ENCODE assay signal across 35 cellular contexts in the genomic region with DNA sequence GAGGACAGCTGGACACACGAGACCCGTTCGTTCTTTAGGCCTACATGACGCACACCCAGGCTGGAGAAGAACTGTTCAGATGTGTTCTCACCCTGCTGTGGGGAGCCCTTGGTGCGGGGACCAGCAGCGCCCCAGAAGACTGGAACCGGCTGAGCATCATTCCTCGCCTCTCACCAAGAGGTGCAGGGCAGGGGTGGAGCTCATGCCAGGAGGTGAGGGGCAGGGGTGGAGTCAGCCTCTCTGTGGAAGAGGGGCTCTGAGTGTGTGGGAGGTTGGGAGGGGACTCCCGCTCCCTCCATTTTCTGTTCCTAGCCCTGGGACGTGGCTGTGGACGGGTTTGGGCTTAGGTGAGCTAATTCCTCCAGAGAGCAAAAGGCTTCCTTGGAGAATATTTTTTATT.
"Had no signal": no experiment of that assay in that cellular context is flagged by ENCODE, and none has a peak within 500 bp of the region (broad histone marks: within the 10 kb centered on the region; RNA-seq: fewer than 3 reads in every experiment).

No MANE protein-coding gene starts in this region.

- H3K27ac ChIP-seq: brain microvascular endothelial cell, epithelial cell of prostate, esophagus squamous epithelium, heart right ventricle, left lung, pancreas, prostate gland, suprapubic skin, tibial artery, WERI-Rb-1 had no signal

- H3K27me3 ChIP-seq: brain microvascular endothelial cell, left lung, pancreas, tibial artery had no signal

- H3K27ac Mint-ChIP-seq: activated CD4-positive, alpha-beta memory T cell treated with anti-CD3 and anti-CD28 coated beads for 36 hours; activated naive CD4-positive, alpha-beta T cell treated with anti-CD3 and anti-CD28 coated beads for 36 hours; activated naive CD8-positive, alpha-beta T cell treated with anti-CD3 and anti-CD28 coated beads, Interleukin-2, amount 10 ng/mL, durations not matched to agents 7 days and 5 days; activated T-cell treated with anti-CD3 and anti-CD28 coated beads, Interleukin-2, amount 50 U/mL, for 72 hours; dendritic cell treated with granulocyte-macrophage colony-stimulating factor and Interleukin-4, amounts not matched to agents 40 ng/mL and 50 ng/mL, for 4 days; nephron progenitor cell; T-helper 17 cell had no signal

- H3K9me3 Mint-ChIP-seq: activated CD4-positive, alpha-beta memory T cell treated with anti-CD3 and anti-CD28 coated beads for 36 hours; activated naive CD4-positive, alpha-beta T cell treated with anti-CD3 and anti-CD28 coated beads for 36 hours; activated naive CD8-positive, alpha-beta T cell treated with anti-CD3 and anti-CD28 coated beads, Interleukin-2, amount 10 ng/mL, durations not matched to agents 7 days and 5 days; activated T-cell treated with anti-CD3 and anti-CD28 coated beads, Interleukin-2, amount 50 U/mL, for 72 hours; dendritic cell treated with granulocyte-macrophage colony-stimulating factor and Interleukin-4, amounts not matched to agents 40 ng/mL and 50 ng/mL, for 4 days; nephron progenitor cell had no signal

- H3K36me3 Mint-ChIP-seq: activated CD4-positive, alpha-beta memory T cell treated with anti-CD3 and anti-CD28 coated beads for 36 hours; activated naive CD8-positive, alpha-beta T cell treated with anti-CD3 and anti-CD28 coated beads, Interleukin-2, amount 10 ng/mL, durations not matched to agents 7 days and 5 days had no signal

- H3K36me3 ChIP-seq: brain microvascular endothelial cell, esophagus squamous epithelium, heart right ventricle, left lung, pancreas, prostate gland, suprapubic skin, tibial artery, WERI-Rb-1 had no signal

- H3K4me1 Mint-ChIP-seq: activated naive CD8-positive, alpha-beta T cell treated with anti-CD3 and anti-CD28 coated beads, Interleukin-2, amount 10 ng/mL, durations not matched to agents 7 days and 5 days; nephron progenitor cell had no signal

- H3K4me3 Mint-ChIP-seq: activated CD4-positive, alpha-beta memory T cell treated with anti-CD3 and anti-CD28 coated beads for 36 hours; activated naive CD4-positive, alpha-beta T cell treated with anti-CD3 and anti-CD28 coated beads for 36 hours; activated naive CD8-positive, alpha-beta T cell treated with anti-CD3 and anti-CD28 coated beads, Interleukin-2, amount 10 ng/mL, durations not matched to agents 7 days and 5 days; activated T-cell treated with anti-CD3 and anti-CD28 coated beads, Interleukin-2, amount 50 U/mL, for 72 hours; dendritic cell treated with granulocyte-macrophage colony-stimulating factor and Interleukin-4, amounts not matched to agents 40 ng/mL and 50 ng/mL, for 4 days; nephron progenitor cell; T-helper 17 cell had no signal

- ATAC-seq: activated CD4-positive, CD25-positive, alpha-beta regulatory T cell treated with anti-CD3 and anti-CD28 coated beads, Interleukin-2, amount 50 U/mL, for 24 hours; activated T-cell treated with anti-CD3 and anti-CD28 coated beads, Interleukin-2, amount 50 U/mL, for 72 hours; heart right ventricle; mucosa of descending colon; pancreas; sciatic nerve; T-helper 17 cell had no signal

- H3K27me3 Mint-ChIP-seq: dendritic cell treated with granulocyte-macrophage colony-stimulating factor and Interleukin-4, amounts not matched to agents 40 ng/mL and 50 ng/mL, for 4 days had no signal

- H3K9me3 ChIP-seq: esophagus squamous epithelium, heart right ventricle, left lung, mucosa of descending colon, pancreas, prostate gland, SK-N-SH, suprapubic skin, tibial artery had no signal

- DNase-seq: activated CD4-positive, alpha-beta memory T cell treated with anti-CD3 and anti-CD28 coated beads for 36 hours; activated CD4-positive, alpha-beta T cell treated with anti-CD3 and anti-CD28 coated beads for 48 hours; activated naive CD4-positive, alpha-beta T cell treated with anti-CD3 and anti-CD28 coated beads for 36 hours; activated naive CD8-positive, alpha-beta T cell treated with anti-CD3 and anti-CD28 coated beads, Interleukin-2, amount 10 ng/mL, durations not matched to agents 7 days and 5 days; activated T-cell treated with anti-CD3 and anti-CD28 coated beads for 4 hours; activated T-cell treated with anti-CD3 and anti-CD28 coated beads, Interleukin-2, amount 50 U/mL, for 72 hours; amniotic stem cell; brain microvascular endothelial cell; effector CD4-positive, alpha-beta T cell; esophagus squamous epithelium; foreskin melanocyte; heart right ventricle; kidney glomerular epithelial cell; mesendoderm; mucosa of descending colon; nephron progenitor cell; retina; SK-N-SH; small intestine; stimulated activated CD4-positive, alpha-beta T cell treated with anti-CD3 and anti-CD28 coated beads, Interleukin-1b, Interleukin-23, amount 100 ng/mL, for 48 hours; stimulated activated naive CD4-positive, alpha-beta T cell; SW 1271; T-helper 17 cell; T1000; tibial artery; WERI-Rb-1 had no signal

- H3K4me3 ChIP-seq: esophagus squamous epithelium, heart right ventricle, left lung, lung, mucosa of descending colon, pancreas, prostate gland, suprapubic skin, tibial artery had no signal

- H3K4me1 ChIP-seq: esophagus squamous epithelium, heart right ventricle, left lung, pancreas, prostate gland, suprapubic skin, tibial artery had no signal
